In the genomic region with DNA sequence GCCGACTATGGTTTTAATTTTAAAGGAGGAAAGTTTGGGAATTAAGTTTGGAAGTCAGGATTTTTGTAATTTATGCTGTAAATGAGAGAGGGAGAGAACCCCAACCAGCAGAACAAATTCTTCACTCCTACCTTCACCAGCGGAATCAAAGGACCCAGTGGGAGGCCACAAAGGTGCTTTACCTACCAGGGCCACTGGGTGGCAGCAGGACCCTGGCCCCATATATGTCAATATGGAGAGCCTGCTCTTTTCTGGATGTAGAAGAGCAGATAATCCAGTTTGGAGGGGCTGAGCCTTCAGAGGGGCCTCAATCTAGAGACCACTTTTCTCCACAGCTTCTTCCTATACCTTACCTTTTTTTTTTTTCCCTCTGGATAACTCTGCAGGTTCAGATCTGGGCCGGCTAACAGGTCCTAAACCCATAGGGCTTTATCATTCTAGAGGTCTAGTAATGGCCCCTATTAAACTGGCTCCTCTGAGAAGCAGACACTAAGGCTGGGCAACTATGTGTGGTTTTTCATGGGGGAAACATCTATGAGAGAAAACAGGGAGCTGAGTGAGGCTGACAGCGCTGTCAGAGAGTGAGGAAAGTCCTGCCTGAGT, we compare ENCODE assay signal across 8 cellular contexts. TPM values are rescaled to one million over a fixed set of nuclear protein-coding genes. Genes with fewer than 3 reads are reported as not detected.
DNase-seq lines count a peak whose midpoint lies in the region; ATAC-seq and TF ChIP-seq lines count a peak whose summit lies in the region.

No MANE protein-coding gene starts in this region.

- POLR2A ChIA-PET in activated CD8-positive, alpha-beta T cell treated with anti-CD3 and anti-CD28 coated beads for 36 hours (lab: Charles Lee): interaction anchor here (0.6 to 2.1 kb wide), 5 partner anchors 10 to 180 kb away, joined by 3 to 8 read pairs (median 4); no protein-coding TSS in a partner anchor

- DNase-seq in DMS114 treated with DMSO at 0.1 percent for 48 hours (lab: John Stamatoyannopoulos, UW; ENCODE audit: unreplicated experiment) (peak; percentile 59), NCI-H69 (lab: John Stamatoyannopoulos, UW) (peak; percentile 64), ecto neural progenitor cell (ENCODE audit: low spot score) (peak; percentile 77), mesothelial cell of epicardium (ENCODE audit: low spot score in 2 of 2, unreplicated experiment in 2 of 2) (peak in 1 of 2 experiments; percentile 82)
- DNase-seq in activated CD8-positive, alpha-beta T cell treated with anti-CD3 and anti-CD28 coated beads for 36 hours: peak; percentile 90
- DNase-seq in stimulated activated CD8-positive, alpha-beta memory T cell treated with anti-CD3 and anti-CD28 coated beads, Interleukin-4, amount 100 ng/mL, for 4 hours (ENCODE audit: low read depth in 2 of 2, low spot score in 1 of 2): peak; percentile 61 to 71

- H3K27ac Mint-ChIP-seq in activated CD8-positive, alpha-beta T cell treated with anti-CD3 and anti-CD28 coated beads for 36 hours: peak overlapping the region; percentile 44
- no peak overlapping the region for H3K27ac Mint-ChIP-seq in mesothelial cell of epicardium

- ATAC-seq in HG02642 (IDR thresholded peaks at IDR 0.05; ENCODE audit: poor library complexity, unreplicated experiment): peak; percentile 48
- peak; percentile 92 for ATAC-seq in activated CD8-positive, alpha-beta T cell treated with anti-CD3 and anti-CD28 coated beads for 36 hours
- no peak for ATAC-seq in HG02840 (IDR thresholded peaks at IDR 0.05; ENCODE audit: low FRiP score, unreplicated experiment)

- TF ChIP-seq CTCF in activated CD8-positive, alpha-beta T cell treated with anti-CD3 and anti-CD28 coated beads for 36 hours (IDR thresholded peaks at IDR 0.05): peak; percentile 91
- TF ChIP-seq CTCF in mesothelial cell of epicardium (IDR thresholded peaks at IDR 0.05; ENCODE audit: unreplicated experiment): peak; percentile 89

- H3K36me3 Mint-ChIP-seq in activated CD8-positive, alpha-beta T cell treated with anti-CD3 and anti-CD28 coated beads for 36 hours (ENCODE audit: low read depth): no peaks in the 10 kb centered on the region
- no peaks in the 10 kb centered on the region for H3K36me3 Mint-ChIP-seq in mesothelial cell of epicardium

- intact Hi-C loops in activated CD8-positive, alpha-beta T cell treated with anti-CD3 and anti-CD28 coated beads for 36 hours (cut with micrococcal nuclease): loop anchor here (1.0 to 5.0 kb wide), 2 partner anchors 95 to 169 kb away; no protein-coding TSS in a partner anchor

- H3K27me3 Mint-ChIP-seq in activated CD8-positive, alpha-beta T cell treated with anti-CD3 and anti-CD28 coated beads for 36 hours: peaks cover 1% of the 10 kb centered on the region
- peaks cover 21% of the 10 kb centered on the region for H3K27me3 Mint-ChIP-seq in mesothelial cell of epicardium (ENCODE audit: low read depth)

- H3K4me3 Mint-ChIP-seq in activated CD8-positive, alpha-beta T cell treated with anti-CD3 and anti-CD28 coated beads for 36 hours: no peak overlapping the region
- H3K4me3 Mint-ChIP-seq in mesothelial cell of epicardium: no peak overlapping the region

- H3K4me1 Mint-ChIP-seq in activated CD8-positive, alpha-beta T cell treated with anti-CD3 and anti-CD28 coated beads for 36 hours (ENCODE audit: low read depth): peaks cover 2% of the 10 kb centered on the region
- H3K4me1 Mint-ChIP-seq in mesothelial cell of epicardium: peaks cover 2% of the 10 kb centered on the region

- no peaks in the 10 kb centered on the region for H3K9me3 Mint-ChIP-seq in activated CD8-positive, alpha-beta T cell treated with anti-CD3 and anti-CD28 coated beads for 36 hours
- H3K9me3 Mint-ChIP-seq in mesothelial cell of epicardium: no peaks in the 10 kb centered on the region

- CTCF ChIA-PET in activated CD8-positive, alpha-beta T cell treated with anti-CD3 and anti-CD28 coated beads for 36 hours (lab: Charles Lee): interaction anchor here (0.7 to 16.7 kb wide), 19 partner anchors 11 to 493 kb away, joined by 3 to 292 read pairs (median 4); partner anchors contain the start of gene SEC31B

RNA-seq across cellular contexts. Expression of gene SCD, which starts 8.5 kb away (rescaled TPM):
- 100 to 1,000 TPM; 271 TPM for total RNA-seq in activated CD8-positive, alpha-beta T cell treated with anti-CD3 and anti-CD28 coated beads for 36 hours
- total RNA-seq in mesothelial cell of epicardium: 157 to 162 TPM (median 159 TPM) in 3 replicates

RNA-seq across cellular contexts. Expression of gene PKD2L1, which starts 8.5 kb away (rescaled TPM):
- not detected for total RNA-seq in activated CD8-positive, alpha-beta T cell treated with anti-CD3 and anti-CD28 coated beads for 36 hours
- 0.09 TPM in 1 of 3 replicates, not detected in the others for total RNA-seq in mesothelial cell of epicardium

RNA-seq across cellular contexts. Expression of gene BLOC1S2, which starts 52.1 kb away (rescaled TPM):
- total RNA-seq in activated CD8-positive, alpha-beta T cell treated with anti-CD3 and anti-CD28 coated beads for 36 hours: 10 to 100 TPM; 45.1 to 48.6 TPM
- 28.5 to 33.0 TPM (median 31.2 TPM) in 3 replicates for total RNA-seq in mesothelial cell of epicardium
